ENCODE assay signal across 1 cellular context in genomic region chr12:100672075-100672592, GRCh38.
TF ChIP-seq lines count a peak whose summit lies in the region.

No MANE protein-coding gene starts in this region.

TF ChIP-seq in GM23338, 12 proteins besides CTCF, POLR2A, EP300 and RAD21 (continued from another document):
- TF ChIP-seq ZNF462 (CRISPR knock-in tag; IDR thresholded peaks at IDR 0.05) (peak; percentile 41; the same call in 1 of the 2 replicates), ZNF331 (CRISPR knock-in tag; IDR thresholded peaks at IDR 0.05; ENCODE audit: low read depth) (no peak), ZNF114 (CRISPR knock-in tag; IDR thresholded peaks at IDR 0.05) (peak; percentile 68; the same call in 1 of the 2 replicates)
